In genomic region chr2:42941633-42942176, GRCh38 we compare ENCODE assay signal across 19 cellular contexts.
"Had no signal": no experiment of that assay in that cellular context is flagged by ENCODE, and none has a peak within 500 bp of the region (broad histone marks: within the 10 kb centered on the region; RNA-seq: fewer than 3 reads in every experiment).

No MANE protein-coding gene starts in this region.

- H3K9ac ChIP-seq: neural progenitor cell, parathyroid adenoma had no signal

- H3K4me3 ChIP-seq: esophagus muscularis mucosa, neural progenitor cell had no signal

- DNase-seq: activated B cell treated with CpG ODN at 0.5 μM for 24 hours; activated CD4-positive, alpha-beta T cell treated with anti-CD3 and anti-CD28 coated beads, Interleukin-2, amount 10 ng/mL, durations not matched to agents 24 days and 14 days; activated CD8-positive, alpha-beta memory T cell treated with anti-CD3 and anti-CD28 coated beads, Interleukin-2, amount 50 U/mL, for 4 hours; activated CD8-positive, alpha-beta T cell treated with anti-CD3 and anti-CD28 coated beads, Interleukin-2, amount 10 ng/mL, durations not matched to agents 7 days and 5 days; activated gamma-delta T cell; activated T-cell treated with anti-CD3 and anti-CD28 coated beads, Interleukin-2, amount 50 U/mL, for 48 hours; caudate nucleus; effector CD4-positive, alpha-beta T cell; hypothalamus; kidney; midbrain; stimulated activated CD4-positive, alpha-beta T cell treated with anti-CD3 and anti-CD28 coated beads, Interleukin-15, amount 100 ng/mL, for 24 hours; stimulated activated CD4-positive, alpha-beta T cell treated with anti-CD3 and anti-CD28 coated beads, Interleukin-4, amount 100 ng/mL, for 1 hour; stimulated activated naive B cell treated with anti-CD40 and anti-IgM and Interleukin-4, amounts not matched to agents 10 μg/mL and 1 μg/mL and 100 μg/mL, for 72 hours; trophoblast cell had no signal

- H3K36me3 ChIP-seq: esophagus muscularis mucosa, neural progenitor cell had no signal

- H3K4me2 ChIP-seq: neural progenitor cell had no signal

- H3K9me3 ChIP-seq: esophagus muscularis mucosa had no signal

- H3K27ac ChIP-seq: neural progenitor cell, parathyroid adenoma had no signal

- ATAC-seq: activated CD8-positive, alpha-beta T cell treated with anti-CD3 and anti-CD28 coated beads, Interleukin-2, amount 10 ng/mL, durations not matched to agents 7 days and 5 days; activated naive CD4-positive, alpha-beta T cell treated with anti-CD3 and anti-CD28 coated beads, Interleukin-2, amount 50 U/mL, for 72 hours; stimulated activated naive B cell treated with anti-CD40 and anti-IgM and Interleukin-4, amounts not matched to agents 10 μg/mL and 1 μg/mL and 100 μg/mL, for 72 hours had no signal

- H3K27me3 ChIP-seq: esophagus muscularis mucosa, neural progenitor cell had no signal

- H2AFZ ChIP-seq: parathyroid adenoma had no signal

- H3K4me1 ChIP-seq: parathyroid adenoma had no signal
